Comparison of ENCODE assay signal across 23 cellular contexts in the genomic region with DNA sequence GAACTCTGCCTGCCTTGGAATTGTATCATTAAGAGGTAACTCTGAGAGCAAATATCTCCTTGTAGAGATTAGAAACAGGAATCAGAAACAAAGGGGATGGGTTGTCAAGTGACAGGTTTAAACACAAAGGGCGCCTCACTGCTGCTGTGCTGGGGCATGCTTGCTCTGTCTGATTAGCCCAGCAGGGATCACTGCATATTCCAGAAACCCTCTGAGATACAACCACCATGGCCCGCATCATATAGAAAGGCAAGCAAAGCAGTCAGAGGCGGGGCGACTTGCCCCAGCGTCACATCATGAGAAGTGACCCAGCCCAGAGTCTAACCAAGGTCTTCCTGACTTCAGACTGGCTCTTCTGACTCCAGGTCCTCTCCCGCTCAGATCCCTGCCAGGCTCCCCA.
"Had no signal": no experiment of that assay in that cellular context is flagged by ENCODE, and none has a peak within 500 bp of the region (broad histone marks: within the 10 kb centered on the region; RNA-seq: fewer than 3 reads in every experiment).

No MANE protein-coding gene starts in this region.

- H3K4me1 ChIP-seq: pancreas, transverse colon, uterus had no signal

- H3K27me3 ChIP-seq: heart right ventricle, pancreas, transverse colon, uterus had no signal

- DNase-seq: activated CD4-positive, alpha-beta memory T cell treated with anti-CD3 and anti-CD28 coated beads for 36 hours; activated CD4-positive, alpha-beta T cell treated with anti-CD3 and anti-CD28 coated beads for 48 hours; activated naive CD4-positive, alpha-beta T cell treated with Interleukin-2 at 50 U/mL for 16 hours; activated naive CD8-positive, alpha-beta T cell treated with anti-CD3 and anti-CD28 coated beads for 36 hours; activated T-cell treated with anti-CD3 and anti-CD28 coated beads, Interleukin-2, amount 50 U/mL, for 48 hours; cerebellar nuclear complex; cortex of kidney; heart right ventricle; kidney; naive thymus-derived CD8-positive, alpha-beta T cell; pancreas; right cardiac atrium; stimulated activated CD4-positive, alpha-beta T cell treated with anti-CD3 and anti-CD28 coated beads, Interleukin-2, amount 100 ng/mL, for 24 hours; stimulated activated naive CD8-positive, alpha-beta T cell treated with anti-CD3 and anti-CD28 coated beads, Interleukin-15, amount 100 ng/mL, for 72 hours; T-helper 17 cell; transverse colon; uterus had no signal

- H3K9me3 ChIP-seq: heart right ventricle, pancreas, transverse colon, uterus had no signal

- ATAC-seq: naive thymus-derived CD8-positive, alpha-beta T cell; pancreas; right cardiac atrium; stimulated activated effector memory CD8-positive, alpha-beta T cell treated with anti-CD3 and anti-CD28 coated beads, Interleukin-12 subunit alpha, Interleukin-12 subunit beta, amount 100 ng/mL, for 72 hours; stimulated activated naive CD8-positive, alpha-beta T cell treated with anti-CD3 and anti-CD28 coated beads, Interleukin-15, amount 100 ng/mL, for 72 hours; T-helper 17 cell had no signal

- H3K4me3 Mint-ChIP-seq: activated CD4-positive, alpha-beta memory T cell treated with anti-CD3 and anti-CD28 coated beads for 36 hours; activated naive CD8-positive, alpha-beta T cell treated with anti-CD3 and anti-CD28 coated beads for 36 hours; mesothelial cell of epicardium; naive thymus-derived CD8-positive, alpha-beta T cell; stimulated activated effector memory CD8-positive, alpha-beta T cell treated with anti-CD3 and anti-CD28 coated beads, Interleukin-12 subunit alpha, Interleukin-12 subunit beta, amount 100 ng/mL, for 72 hours; stimulated activated naive CD8-positive, alpha-beta T cell treated with anti-CD3 and anti-CD28 coated beads, Interleukin-15, amount 100 ng/mL, for 72 hours; T-helper 17 cell had no signal

- H3K36me3 Mint-ChIP-seq: activated CD4-positive, alpha-beta memory T cell treated with anti-CD3 and anti-CD28 coated beads for 36 hours; activated naive CD8-positive, alpha-beta T cell treated with anti-CD3 and anti-CD28 coated beads for 36 hours; naive thymus-derived CD8-positive, alpha-beta T cell; stimulated activated effector memory CD8-positive, alpha-beta T cell treated with anti-CD3 and anti-CD28 coated beads, Interleukin-12 subunit alpha, Interleukin-12 subunit beta, amount 100 ng/mL, for 72 hours had no signal

- H3K4me1 Mint-ChIP-seq: activated naive CD8-positive, alpha-beta T cell treated with anti-CD3 and anti-CD28 coated beads for 36 hours; naive thymus-derived CD8-positive, alpha-beta T cell; stimulated activated effector memory CD8-positive, alpha-beta T cell treated with anti-CD3 and anti-CD28 coated beads, Interleukin-12 subunit alpha, Interleukin-12 subunit beta, amount 100 ng/mL, for 72 hours; stimulated activated naive CD8-positive, alpha-beta T cell treated with anti-CD3 and anti-CD28 coated beads, Interleukin-15, amount 100 ng/mL, for 72 hours; T-helper 17 cell had no signal

- H3K27me3 Mint-ChIP-seq: T-helper 17 cell had no signal

- H3K27ac Mint-ChIP-seq: activated CD4-positive, alpha-beta memory T cell treated with anti-CD3 and anti-CD28 coated beads for 36 hours; activated naive CD8-positive, alpha-beta T cell treated with anti-CD3 and anti-CD28 coated beads for 36 hours; mesothelial cell of epicardium; naive thymus-derived CD8-positive, alpha-beta T cell; stimulated activated effector memory CD8-positive, alpha-beta T cell treated with anti-CD3 and anti-CD28 coated beads, Interleukin-12 subunit alpha, Interleukin-12 subunit beta, amount 100 ng/mL, for 72 hours; stimulated activated naive CD8-positive, alpha-beta T cell treated with anti-CD3 and anti-CD28 coated beads, Interleukin-15, amount 100 ng/mL, for 72 hours; T-helper 17 cell had no signal

- H3K4me3 ChIP-seq: heart right ventricle, lung, pancreas, skin epidermis, transverse colon, uterus had no signal

- H3K27ac ChIP-seq: heart right ventricle, pancreas, skin epidermis, transverse colon, uterus had no signal

- H3K36me3 ChIP-seq: pancreas, transverse colon, uterus had no signal

- FAIRE-seq: bronchial epithelial cell, endometrium, kidney, pancreas had no signal

- H3K9me3 Mint-ChIP-seq: activated CD4-positive, alpha-beta memory T cell treated with anti-CD3 and anti-CD28 coated beads for 36 hours; activated naive CD8-positive, alpha-beta T cell treated with anti-CD3 and anti-CD28 coated beads for 36 hours; mesothelial cell of epicardium; stimulated activated effector memory CD8-positive, alpha-beta T cell treated with anti-CD3 and anti-CD28 coated beads, Interleukin-12 subunit alpha, Interleukin-12 subunit beta, amount 100 ng/mL, for 72 hours; stimulated activated naive CD8-positive, alpha-beta T cell treated with anti-CD3 and anti-CD28 coated beads, Interleukin-15, amount 100 ng/mL, for 72 hours had no signal
